In genomic region chr10:58266003-58266825, GRCh38 we compare ENCODE assay signal across 8 cellular contexts. TPM values are rescaled to one million over a fixed set of nuclear protein-coding genes. Genes with fewer than 3 reads are reported as not detected.
DNase-seq lines count a peak whose midpoint lies in the region; TF ChIP-seq lines count a peak whose summit lies in the region.

No MANE protein-coding gene starts in this region.

- no peaks in the 10 kb centered on the region for H3K27me3 Mint-ChIP-seq in HFFc6 (ENCODE audit: insufficient read depth)

- peaks cover 0 to 5% of the 10 kb centered on the region in 2 donors for H3K4me1 ChIP-seq in breast epithelium
- H3K4me1 ChIP-seq in liver (ENCODE audit: control insufficient read depth in 4 of 4, insufficient read depth in 4 of 4, low read length in 3 of 4): peaks cover 2 to 21% (median 15%) of the 10 kb centered on the region in 4 donors
- H3K4me1 ChIP-seq in subcutaneous abdominal adipose tissue (ENCODE audit: control insufficient read depth in 5 of 5, insufficient read depth in 5 of 5, low read length in 5 of 5): peaks cover 5 to 45% (median 42%) of the 10 kb centered on the region in 5 donors

- peak overlapping the region; percentile 99 for H3K4me3 Mint-ChIP-seq in HFFc6

- no peak for TF ChIP-seq POLR2A in breast epithelium (IDR thresholded peaks at IDR 0.05)

- peaks cover 39% of the 10 kb centered on the region for H3K4me1 Mint-ChIP-seq in HFFc6 (ENCODE audit: low read depth)

- H3K9me3 ChIP-seq in breast epithelium (no peaks in the 10 kb centered on the region), liver (ENCODE audit: control insufficient read depth in 4 of 4, low read length in 3 of 4) (no peaks in the 10 kb centered on the region), subcutaneous abdominal adipose tissue (ENCODE audit: control insufficient read depth in 5 of 5, low read length in 5 of 5) (no peaks in the 10 kb centered on the region)

- no peak for TF ChIP-seq RAD21 in liver (IDR thresholded peaks at IDR 0.05)

- H3K9ac ChIP-seq in liver (ENCODE audit: low read depth in 1 of 2, low read length in 2 of 2) (peak overlapping the region; percentile 75 to 86), subcutaneous abdominal adipose tissue (ENCODE audit: low read length in 5 of 5) (peak overlapping the region; percentile 74 to 96 (median 86))

- H3K9me3 Mint-ChIP-seq in HFFc6: no peaks in the 10 kb centered on the region

- TF ChIP-seq CTCF in HFFc6 (IDR thresholded peaks at IDR 0.05): no peak
- no peak for TF ChIP-seq CTCF in breast epithelium (IDR thresholded peaks at IDR 0.05)
- no peak for TF ChIP-seq CTCF in liver (IDR thresholded peaks at IDR 0.05; ENCODE audit: low read depth, low read length, missing input control)

- H3K27ac Mint-ChIP-seq in HFFc6: peak overlapping the region; percentile 97

- 3% methylated on average over 14 of the region's 14 CpGs for WGBS in liver

- H3K4me3 ChIP-seq in breast epithelium (peak overlapping the region; percentile 77 to 91 (median 88)), liver (ENCODE audit: low read depth in 1 of 3, low read length in 3 of 3) (peak overlapping the region; percentile 41 to 71 (median 63)), subcutaneous abdominal adipose tissue (ENCODE audit: low read depth in 1 of 5, low read length in 5 of 5) (peak overlapping the region; percentile 79 to 98 (median 87))

- H3K27me3 ChIP-seq in breast epithelium (no peaks in the 10 kb centered on the region), liver (ENCODE audit: control insufficient read depth in 4 of 4, insufficient read depth in 4 of 4, low read length in 3 of 4) (no peaks in the 10 kb centered on the region), subcutaneous abdominal adipose tissue (ENCODE audit: control insufficient read depth in 5 of 5, insufficient read depth in 4 of 5, low read length in 5 of 5) (no peaks in the 10 kb centered on the region)

- H3K36me3 ChIP-seq in breast epithelium: no peaks in the 10 kb centered on the region
- no peaks in the 10 kb centered on the region for H3K36me3 ChIP-seq in liver (ENCODE audit: control insufficient read depth in 4 of 4, insufficient read depth in 3 of 4, low read depth in 1 of 4, low read length in 3 of 4)
- no peaks in the 10 kb centered on the region for H3K36me3 ChIP-seq in subcutaneous abdominal adipose tissue (ENCODE audit: control insufficient read depth in 5 of 5, insufficient read depth in 5 of 5, low read length in 5 of 5)

- peak; percentile 22 for DNase-seq in DMS 273 (lab: John Stamatoyannopoulos, UW; ENCODE audit: unreplicated experiment)
- DNase-seq in DMS 273 treated with DMSO at 0.1 percent for 48 hours (lab: John Stamatoyannopoulos, UW): no peak
- peak; percentile 63 for DNase-seq in HFFc6
- DNase-seq in OCI-M1 (lab: John Stamatoyannopoulos, UW): peak; percentile 76
- no peak for DNase-seq in breast epithelium (ENCODE audit: low spot score in 2 of 2)
- no peak for DNase-seq in NCI-H2171 treated with DMSO at 0.1 percent for 48 hours (lab: John Stamatoyannopoulos, UW)

- intact Hi-C loops in breast epithelium (cut with DNase I; ENCODE audit: low total_unique reads): no loop called here

- peaks cover 5% of the 10 kb centered on the region for H3K36me3 Mint-ChIP-seq in HFFc6 (ENCODE audit: low read depth)

- H3K27ac ChIP-seq in breast epithelium: peak overlapping the region; percentile 96 to 99
- H3K27ac ChIP-seq in liver (ENCODE audit: low read depth in 1 of 2, low read length in 2 of 2): peak overlapping the region; percentile 95 to 98
- H3K27ac ChIP-seq in subcutaneous abdominal adipose tissue (ENCODE audit: low read depth, low read length): peak overlapping the region; percentile 94

TF ChIP-seq in liver, 16 proteins besides CTCF, POLR2A, EP300 and RAD21:
- no peak for TF ChIP-seq SP1 (IDR thresholded peaks at IDR 0.05)
- peak; percentile 37 to 47 for TF ChIP-seq HNF4A (conservative IDR thresholded peaks at IDR 0.05)
- peak in 1 of 2 donors; percentile 10 for TF ChIP-seq RXRA (IDR thresholded peaks at IDR 0.05)
- TF ChIP-seq REST (IDR thresholded peaks at IDR 0.05): peak; percentile 11
- peak in 1 of 2 donors; percentile 40 for TF ChIP-seq JUND (IDR thresholded peaks at IDR 0.05)
- peak; percentile 12 for TF ChIP-seq YY1 (IDR thresholded peaks at IDR 0.05)
- peak; percentile 13 for TF ChIP-seq MAX (IDR thresholded peaks at IDR 0.05)
- no peak for TF ChIP-seq FOXA1 (IDR thresholded peaks at IDR 0.05)
- peak in 1 of 2 donors; percentile 22 for TF ChIP-seq GABPA (IDR thresholded peaks at IDR 0.05 in 1 of 2, conservative IDR thresholded peaks at IDR 0.05 in 1 of 2)

RNA-seq across cellular contexts. Expression of gene IPMK, which starts 1.5 kb away (rescaled TPM):
- total RNA-seq in HFFc6 (2021; fragmentation: NEBNext Ultra II Directional; extraction: Animal tissue kit (Norgen Biotek cat#: 25700)): 1 to 10 TPM; 3.3 to 3.8 (median 3.5) TPM
- total RNA-seq in breast epithelium: 10 to 100 TPM in 1 of 3 donors, 1 to 10 TPM in 2; 7.5 to 13.5 (median 7.9) TPM
- total RNA-seq in liver: 1 to 10 TPM; 4.8 to 5.2 TPM
- 1 to 10 TPM; 1.4 to 1.8 TPM for polyA plus RNA-seq in liver

RNA-seq across cellular contexts. Expression of gene CISD1, which starts 2.7 kb away (rescaled TPM):
- 10 to 100 TPM; 36.6 to 55.3 (median 43.8) TPM for total RNA-seq in HFFc6 (2021; fragmentation: NEBNext Ultra II Directional; extraction: Animal tissue kit (Norgen Biotek cat#: 25700))
- total RNA-seq in breast epithelium (10 to 100 TPM in 2 of 3 donors, 1 to 10 TPM in 1; 9.9 to 27.2 (median 13.2) TPM), liver (1 to 10 TPM; 8.5 to 9.4 TPM)
- polyA plus RNA-seq in liver: 100 to 1,000 TPM in 1 of 2 donors, 10 to 100 TPM in 1; 21.6 to 141 TPM

Comparison
In these comparisons a context has a peak if more than half of its experiments do, and no peak if none do; other contexts are left out.
1. DNase-seq: peak in DMS 273 (single experiment), HFFc6 (single experiment) and OCI-M1 (single experiment); none in DMS 273 treated with DMSO at 0.1 percent for 48 hours (single experiment), breast epithelium (0 of 2) and NCI-H2171 treated with DMSO at 0.1 percent for 48 hours (single experiment).
2. Peak in every context shown above with its lines, with median percentiles within 50 percentile points of each other: H3K27ac ChIP-seq and H3K4me3 ChIP-seq.